24 cellular contexts compared by ENCODE assay signal in the genomic region with DNA sequence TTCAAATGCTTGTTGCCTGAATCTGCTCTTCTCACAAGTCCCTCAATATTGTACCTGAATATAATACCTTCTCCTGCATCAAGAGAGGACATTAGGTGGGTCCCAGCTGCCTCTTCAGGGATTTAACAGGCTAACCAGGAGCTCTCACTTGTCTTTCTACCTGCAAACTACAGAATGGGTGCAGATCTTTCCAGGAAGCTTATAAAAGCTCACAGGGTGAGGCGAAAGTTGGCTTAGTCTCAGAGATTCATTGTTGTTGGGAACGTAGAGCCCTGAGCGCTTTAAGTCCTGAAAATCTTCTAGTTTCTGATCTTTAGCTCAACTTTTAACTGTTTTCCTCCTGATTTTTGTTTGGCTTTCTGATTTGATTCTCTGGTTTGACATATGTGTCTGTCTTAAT. TPM values are rescaled to one million over a fixed set of nuclear protein-coding genes. Genes with fewer than 3 reads are reported as not detected.
DNase-seq lines count a peak whose midpoint lies in the region; ATAC-seq, FAIRE-seq and TF ChIP-seq lines count a peak whose summit lies in the region.
"Had no signal": no experiment of that assay in that cellular context is flagged by ENCODE, and none has a peak within 500 bp of the region (broad histone marks: within the 10 kb centered on the region; RNA-seq: fewer than 3 reads in every experiment).

No MANE protein-coding gene starts in this region.

- intact Hi-C loops in breast epithelium (cut with DNase I; ENCODE audit: low total_unique reads) (no loop called here), MCF 10A (cut with micrococcal nuclease) (no loop called here), K562 (cut with micrococcal nuclease) (no loop called here), gastrocnemius medialis (cut with DNase I; ENCODE audit: low total_unique reads) (no loop called here)

- BruUV-seq in MCF 10A (replicated peaks; lab: Mats Ljungman, UMichigan) (no TSS peak), K562 (replicated peaks; lab: Mats Ljungman, UMichigan) (no TSS peak)

- no peaks in the 10 kb centered on the region for H3K79me2 ChIP-seq in K562 (ENCODE audit: control insufficient read depth, insufficient read depth, low read length)

- H3K27ac ChIP-seq in breast epithelium (peak overlapping the region; percentile 2 to 58), K562 (ENCODE audit: extremely low read depth, low read depth, low read length) (no peak overlapping the region), foreskin keratinocyte (peak overlapping the region; percentile 77), gastrocnemius medialis (peak overlapping the region in 3 of 4 donors; percentile 8 to 74 (median 67))

- H3K9me3 ChIP-seq in breast epithelium (no peaks in the 10 kb centered on the region), K562 (replicated peaks; ENCODE audit: control insufficient read depth, insufficient read depth, low read depth, low read length) (no peaks in the 10 kb centered on the region), gastrocnemius medialis (no peaks in the 10 kb centered on the region)

- WGBS in K562 (ENCODE audit: insufficient coverage, low coverage, missing lambda C conversion rate): 71% methylated on average over 3 of the region's 3 CpGs

- peaks cover 0 to 3% of the 10 kb centered on the region in 2 donors for H3K4me1 ChIP-seq in breast epithelium
- peaks cover 22 to 32% of the 10 kb centered on the region in 2 experiments for H3K4me1 ChIP-seq in K562 (replicated peaks in 1 of 2; ENCODE audit: control insufficient read depth in 2 of 2, insufficient read depth in 2 of 2, low read length in 2 of 2)
- peaks cover 31% of the 10 kb centered on the region for H3K4me1 ChIP-seq in foreskin keratinocyte
- H3K4me1 ChIP-seq in gastrocnemius medialis: peaks cover 26 to 39% of the 10 kb centered on the region in 2 donors

- no peak overlapping the region for H3K9ac ChIP-seq in K562 (ENCODE audit: insufficient read depth in 1 of 2, low read depth in 2 of 2, low read length in 2 of 2)

- TF ChIP-seq POLR2A in breast epithelium (IDR thresholded peaks at IDR 0.05): no peak
- no peak for TF ChIP-seq POLR2A in K562 (conservative IDR thresholded peaks at IDR 0.05)
- TF ChIP-seq POLR2A in gastrocnemius medialis (IDR thresholded peaks at IDR 0.05): no peak

- H3K9me1 ChIP-seq in K562 (ENCODE audit: control insufficient read depth, insufficient read depth, low read length): no peaks in the 10 kb centered on the region

- no peak overlapping the region for H3K4me3 ChIP-seq in breast epithelium
- H3K4me3 ChIP-seq in K562: no peak overlapping the region
- no peak overlapping the region for H3K4me3 ChIP-seq in gastrocnemius medialis

- no peaks in the 10 kb centered on the region for H3K36me3 Mint-ChIP-seq in MCF 10A (ENCODE audit: insufficient read depth, unreplicated experiment)

- FAIRE-seq in K562 (lab: Jason Lieb, UNC): no peak
- FAIRE-seq: GM12891 had no signal

- H4K20me1 ChIP-seq in K562 (replicated peaks; ENCODE audit: control insufficient read depth, insufficient read depth, low read length): no peaks in the 10 kb centered on the region

- H3K4me1 Mint-ChIP-seq in MCF 10A (ENCODE audit: insufficient read depth, unreplicated experiment): peaks cover 39% of the 10 kb centered on the region

- no peak overlapping the region for H3K4me3 Mint-ChIP-seq in MCF 10A (ENCODE audit: unreplicated experiment)

- CTCF ChIA-PET in MCF 10A (lab: Yijun Ruan, JAX) (interaction anchor here (0.6 to 24.2 kb wide), 3 partner anchors 51 to 173 kb away, joined by 3 to 658 read pairs (median 4); a partner anchor contains a TSS), K562 (lab: Yijun Ruan, JAX; ENCODE audit: low intra/inter-chr PET ratio) (no interaction called here), HEK293T (lab: Yijun Ruan, JAX) (interaction anchor here (0.7 kb wide), 1 partner anchor 20 kb away, joined by 3 read pairs; no protein-coding TSS in a partner anchor)

- DNase-seq in breast epithelium (ENCODE audit: low spot score in 2 of 2): no peak
- DNase-seq in MCF 10A (ENCODE audit: unreplicated experiment): no peak
- no peak for DNase-seq in K562 (ENCODE audit: extremely low read depth in 1 of 4, low spot score in 3 of 4)
- no peak for DNase-seq in foreskin keratinocyte
- no peak for DNase-seq in gastrocnemius medialis
- DNase-seq in HEK293T (ENCODE audit: extremely low spot score): no peak
- no peak for DNase-seq in stimulated activated CD4-positive, alpha-beta T cell treated with anti-CD3 and anti-CD28 coated beads, Interleukin-2, amount 100 ng/mL, for 48 hours
- DNase-seq: 8988T, ACHN, Calu3, DMS79 treated with DMSO at 0.1 percent for 48 hours, GF-D8, H7, Kasumi-1, MV-4-11, NCI-H1105, NCI-H1436 treated with DMSO at 0.1 percent for 48 hours, NCI-H187 treated with DMSO at 0.1 percent for 48 hours, NCI-H446, NCI-H524 treated with DMSO at 0.1 percent for 48 hours, SHP77 treated with DMSO at 0.1 percent for 48 hours had no signal

- TF ChIP-seq CTCF in breast epithelium (IDR thresholded peaks at IDR 0.05) (no peak), MCF 10A (IDR thresholded peaks at IDR 0.05; ENCODE audit: unreplicated experiment) (no peak), K562 (IDR thresholded peaks at IDR 0.05 in 2 of 3, conservative IDR thresholded peaks at IDR 0.05 in 1 of 3; ENCODE audit: insufficient read depth in 2 of 3, low read depth in 1 of 3, low read length in 3 of 3) (no peak), foreskin keratinocyte (conservative IDR thresholded peaks at IDR 0.05) (no peak), gastrocnemius medialis (IDR thresholded peaks at IDR 0.05 in 4 of 5, conservative IDR thresholded peaks at IDR 0.05 in 1 of 5) (no peak)

- H3K4me2 ChIP-seq in K562 (ENCODE audit: insufficient read depth, low read length): no peak overlapping the region

- in situ Hi-C loops in K562 (cut with MboI) (loop anchor here (5.0 to 10.0 kb wide), 2 partner anchors 51 to 94 kb away; no protein-coding TSS in a partner anchor), gastrocnemius medialis (cut with MboI; ENCODE audit: low sequenced_read_pairs in 4 of 4) (loop anchor here in 3 of 4 donors (5.0 kb wide), 2 partner anchors 39 to 49 kb away; no protein-coding TSS in a partner anchor)

- H2AFZ ChIP-seq in K562 (ENCODE audit: low read depth, low read length): peak overlapping the region; percentile 23; the same call in 1 of the 2 replicates

- H3K27me3 Mint-ChIP-seq in MCF 10A (ENCODE audit: insufficient read depth, unreplicated experiment): no peaks in the 10 kb centered on the region

- ATAC-seq in K562 (no peak), foreskin keratinocyte (no peak), gastrocnemius medialis (no peak), GM19463 (IDR thresholded peaks at IDR 0.05; ENCODE audit: unreplicated experiment) (no peak)
- ATAC-seq: Panc1 had no signal

- H3K9me3 Mint-ChIP-seq in MCF 10A (ENCODE audit: unreplicated experiment): no peaks in the 10 kb centered on the region

- H3K27ac Mint-ChIP-seq in MCF 10A (ENCODE audit: low read depth, unreplicated experiment): no peak overlapping the region

- H3K27me3 ChIP-seq in breast epithelium (no peaks in the 10 kb centered on the region), K562 (ENCODE audit: control insufficient read depth in 2 of 2, insufficient read depth in 2 of 2, low read length in 2 of 2) (no peaks in the 10 kb centered on the region), foreskin keratinocyte (no peaks in the 10 kb centered on the region), gastrocnemius medialis (no peaks in the 10 kb centered on the region)

- TF ChIP-seq RAD21 in K562 (CRISPR knock-in tag; conservative IDR thresholded peaks at IDR 0.05 in 1 of 2, IDR thresholded peaks at IDR 0.05 in 1 of 2): no peak

- POLR2A ChIA-PET in MCF 10A (lab: Yijun Ruan, JAX) (interaction anchor here (1.0 to 19.2 kb wide), 2 partner anchors 47 to 150 kb away, joined by 3 to 361 read pairs; no protein-coding TSS in a partner anchor), K562 (lab: Yijun Ruan, JAX) (interaction anchor here (0.5 to 1.8 kb wide), 3 partner anchors 33 to 90 kb away, joined by 3 to 5 read pairs (median 5); no protein-coding TSS in a partner anchor), HEK293T (lab: Yijun Ruan, JAX) (no interaction called here)

- no peak for TF ChIP-seq EP300 in K562 (IDR thresholded peaks at IDR 0.05; ENCODE audit: low read length)

- H3K36me3 ChIP-seq in breast epithelium (no peaks in the 10 kb centered on the region), K562 (ENCODE audit: control insufficient read depth, insufficient read depth, low read length) (no peaks in the 10 kb centered on the region), gastrocnemius medialis (no peaks in the 10 kb centered on the region)

TF ChIP-seq in K562, 482 proteins besides CTCF, POLR2A, EP300 and RAD21 (continues in another document):
- no peak for TF ChIP-seq ZNF41 (CRISPR knock-in tag; conservative IDR thresholded peaks at IDR 0.05)

TF ChIP-seq in HEK293T, 16 proteins besides CTCF, POLR2A, EP300 and RAD21 (continues in another document):
- TF ChIP-seq CTBP1 (IDR thresholded peaks at IDR 0.05; ENCODE audit: borderline replicate concordance): no peak
- no peak for TF ChIP-seq HDGF (IDR thresholded peaks at IDR 0.05; ENCODE audit: borderline replicate concordance)
- no peak for TF ChIP-seq L3MBTL2 (conservative IDR thresholded peaks at IDR 0.05)
- TF ChIP-seq BHLHE40 (IDR thresholded peaks at IDR 0.05; ENCODE audit: borderline replicate concordance): no peak
- TF ChIP-seq LEF1 (IDR thresholded peaks at IDR 0.05; ENCODE audit: borderline replicate concordance): no peak

RNA-seq across cellular contexts. Expression of a gene that starts 25.0 kb away (rescaled TPM):
- total RNA-seq in breast epithelium (10 to 100 TPM in 1 of 3 donors, 1 to 10 TPM in 2; 4.2 to 11.0 (median 5.2) TPM), MCF 10A (2022) (17.3 and 30.6 TPM in 2 replicates), K562 (2014; rRNA removed) (2.1 and 2.9 TPM in 2 replicates), K562 (2014; rRNA removed; fragmentation: Illumina TruSeq; extraction: Trizol) (3.2 and 3.3 TPM in 2 replicates), K562 (2015; rRNA removed; fragmentation: Illumina TruSeq; extraction: Trizol) (16.9 and 17.5 TPM in 2 replicates), K562 (2021) (4.1 and 4.4 TPM in 2 replicates), foreskin keratinocyte (630 and 1,498 TPM in 2 replicates), gastrocnemius medialis (1 to 10 TPM in 3 of 4 donors, under 1 TPM in 1; 0.83 to 5.0 (median 2.3) TPM)
- total RNA-seq in K562 (2011; cell fraction: chromatin; rRNA removed; ENCODE audit: low replicate concordance): 2.8 and 5.6 TPM in 2 replicates
- total RNA-seq in K562 (2011; cell fraction: nucleolus; rRNA removed): 4.2 and 6.7 TPM in 2 replicates
- 4.4 and 4.9 TPM in 2 replicates for total RNA-seq in K562 (2011; cell fraction: nucleoplasm; rRNA removed)
- polyA plus RNA-seq in K562 (2011; rRNA removed) (3.4 and 5.8 TPM in 2 replicates), K562 (2014; fragmentation: Illumina TruSeq; extraction: Trizol) (4.6 and 4.9 TPM in 2 replicates), K562 (2014; fragmentation: Nextera tagmentation; extraction: Ambion mirVana) (1 to 10 TPM; 2.3 to 2.5 TPM), K562 (2014; rRNA removed) (2.6 and 4.2 TPM in 2 replicates), foreskin keratinocyte (544 and 1,190 TPM in 2 replicates)
- 3.7 and 8.0 TPM in 2 replicates for polyA plus RNA-seq in K562 (2011; cell fraction: cytosol; rRNA removed)
- polyA plus RNA-seq in K562 (2011; cell fraction: nucleus; rRNA removed): 11.6 and 17.7 TPM in 2 replicates
- 11.2 and 47.9 TPM in 2 replicates for polyA plus RNA-seq in K562 (2012)
- polyA minus RNA-seq in K562 (2011; rRNA and poly(A)+ RNA removed): 2.6 and 3.6 TPM in 2 replicates
- polyA minus RNA-seq in K562 (2011; cell fraction: cytosol; rRNA and poly(A)+ RNA removed): 1.6 and 4.6 TPM in 2 replicates
- 1.6 and 3.4 TPM in 2 replicates for polyA minus RNA-seq in K562 (2011; cell fraction: nucleus; rRNA and poly(A)+ RNA removed)

Comparison
In these comparisons a context has a peak if more than half of its experiments do, and no peak if none do; other contexts are left out.
1. RNA of a gene that starts 25.0 kb away (total RNA-seq): 630 to 1,498 TPM in foreskin keratinocyte; 17.3 to 30.6 TPM in MCF 10A, 4.2 to 11.0 TPM in breast epithelium, 2.1 to 17.5 TPM in K562 and 0.83 to 5.0 TPM in gastrocnemius medialis; every median in the first group is over 10 times any median in the second.